In genomic region chr4:17120761-17121160, GRCh38 we compare ENCODE assay signal across 28 cellular contexts.
"Had no signal": no experiment of that assay in that cellular context is flagged by ENCODE, and none has a peak within 500 bp of the region (broad histone marks: within the 10 kb centered on the region; RNA-seq: fewer than 3 reads in every experiment).

No MANE protein-coding gene starts in this region.

- H3K4me1 ChIP-seq: body of pancreas, gastroesophageal sphincter, heart right ventricle had no signal

- H3K4me3 ChIP-seq: body of pancreas, coronary artery, dorsolateral prefrontal cortex, gastroesophageal sphincter, heart right ventricle had no signal

- DNase-seq: activated B cell treated with CpG ODN at 0.5 μM for 24 hours; activated CD4-positive, alpha-beta T cell treated with anti-CD3 and anti-CD28 coated beads for 48 hours; activated CD4-positive, alpha-beta T cell treated with anti-CD3 and anti-CD28 coated beads, Interleukin-2, amount 50 U/mL, for 1 hour; activated CD4-positive, alpha-beta T cell treated with anti-CD3 and anti-CD28 coated beads, Interleukin-2, amount 50 U/mL, for 48 hours; activated CD8-positive, alpha-beta memory T cell treated with anti-CD3 and anti-CD28 coated beads for 24 hours; activated CD8-positive, alpha-beta T cell treated with anti-CD3 and anti-CD28 coated beads for 36 hours; activated effector memory CD4-positive, alpha-beta T cell treated with Interleukin-2 at 50 U/mL for 16 hours; activated gamma-delta T cell treated with Interleukin-2 at 50 U/mL for 16 hours; activated naive CD4-positive, alpha-beta T cell treated with anti-CD3 and anti-CD28 coated beads, Interleukin-2, amount 50 U/mL, for 16 hours; activated naive CD4-positive, alpha-beta T cell treated with Interleukin-2 at 50 U/mL for 16 hours; activated T-cell treated with anti-CD3 and anti-CD28 coated beads, Interleukin-2, amount 50 U/mL, for 4 hours; amniotic stem cell; anterior cingulate cortex; body of pancreas; dorsolateral prefrontal cortex; effector memory CD4-positive, alpha-beta T cell; endodermal cell; foreskin melanocyte; heart right ventricle; T-helper 1 cell; T-helper 17 cell; T1000; WERI-Rb-1 had no signal

- H3K27me3 ChIP-seq: body of pancreas, dorsolateral prefrontal cortex, gastroesophageal sphincter, heart right ventricle had no signal

- H3K27ac ChIP-seq: body of pancreas, coronary artery, dorsolateral prefrontal cortex, gastroesophageal sphincter, heart right ventricle, WERI-Rb-1 had no signal

- H3K36me3 ChIP-seq: gastroesophageal sphincter, heart right ventricle, WERI-Rb-1 had no signal

- H3K9me3 ChIP-seq: body of pancreas had no signal

- ATAC-seq: activated CD4-positive, CD25-positive, alpha-beta regulatory T cell treated with anti-CD3 and anti-CD28 coated beads, Interleukin-2, amount 50 U/mL, for 24 hours; activated CD8-positive, alpha-beta T cell treated with anti-CD3 and anti-CD28 coated beads for 36 hours; activated T-cell treated with anti-CD3 and anti-CD28 coated beads, Interleukin-2, amount 50 U/mL, for 4 hours; activated T-helper 17 cell treated with anti-CD3 and anti-CD28 coated beads, Interleukin-2, amount 50 U/mL, for 72 hours; body of pancreas; esophagus mucosa; gastroesophageal sphincter; heart right ventricle; T-helper 17 cell had no signal
